Comparison of ENCODE assay signal across 7 cellular contexts in the genomic region with DNA sequence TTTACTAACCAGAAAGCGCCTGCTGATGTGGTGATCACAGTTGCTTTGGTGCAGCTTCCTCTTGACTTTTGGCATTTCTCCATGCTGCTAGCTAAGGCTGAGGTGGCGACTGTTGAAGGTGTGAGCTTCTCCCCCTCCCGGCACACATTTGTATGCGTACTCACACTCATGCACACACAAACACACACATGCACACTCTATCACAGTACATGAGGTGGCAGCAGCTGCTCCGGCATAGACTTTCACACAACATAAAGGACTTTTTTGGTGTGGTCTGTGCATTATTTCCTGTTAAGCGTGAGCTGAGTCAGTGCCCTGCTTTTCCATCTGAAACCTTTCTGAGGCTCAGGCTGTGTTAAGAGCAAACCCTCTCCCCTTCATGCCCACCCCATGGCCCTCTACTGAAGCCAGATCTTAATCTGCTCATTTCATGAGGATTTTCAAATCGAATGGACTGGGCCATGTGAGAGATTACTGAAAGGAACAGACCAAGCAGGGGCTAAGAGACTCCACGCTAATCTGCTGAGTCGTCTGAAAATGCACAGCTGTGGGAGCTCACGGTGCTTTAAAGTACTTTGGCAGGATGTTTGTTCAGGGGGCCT. TPM values are rescaled to one million over a fixed set of nuclear protein-coding genes. Genes with fewer than 3 reads are reported as not detected.
DNase-seq lines count a peak whose midpoint lies in the region; ATAC-seq, FAIRE-seq and TF ChIP-seq lines count a peak whose summit lies in the region.
"Not testable (repeated sequence)": the region's sequence is repeated elsewhere in the genome, so short reads cannot be mapped to it uniquely, and the experiment has no call there.

No MANE protein-coding gene starts in this region.

- intact Hi-C loops in GM12878 (cut with micrococcal nuclease; ENCODE audit: unreplicated experiment); heart right ventricle (cut with DNase I); sigmoid colon (cut with DNase I): not testable (repeated sequence)

- H3K9me3 Mint-ChIP-seq in mesothelial cell of epicardium: not testable (repeated sequence)

- SMC1A ChIA-PET in GM12878 (lab: Charles Lee; ENCODE audit: uncharacterized antibody, unreplicated experiment): not testable (repeated sequence)

- H3K4me2 ChIP-seq in GM12878 (ENCODE audit: control insufficient read depth, insufficient read depth): not testable (repeated sequence)

- in situ Hi-C loops in GM12878 (cut with MboI): loop anchor here (25.0 kb wide), 1 partner anchor 195 kb away; no protein-coding TSS in a partner anchor

- RAD21 ChIA-PET in GM12878 (lab: Charles Lee; ENCODE audit: unreplicated experiment): not testable (repeated sequence)

- H3K27ac Mint-ChIP-seq in mesothelial cell of epicardium: peak overlapping the region; percentile 17

- not testable (repeated sequence) for H3K27ac ChIP-seq in GM12878 (ENCODE audit: control insufficient read depth, insufficient read depth)
- H3K27ac ChIP-seq in heart right ventricle (peak overlapping the region in 2 of 10 donors; percentile 22 to 51), sigmoid colon (peak overlapping the region; percentile 55 to 79 (median 68))

- H3K27me3 ChIP-seq in GM12878 (replicated peaks in 1 of 2; ENCODE audit: control insufficient read depth in 2 of 2, insufficient read depth in 2 of 2, low read length in 1 of 2); heart right ventricle; sigmoid colon: not testable (repeated sequence)

- not testable (repeated sequence) for H3K9me3 ChIP-seq in GM12878 (replicated peaks; ENCODE audit: control insufficient read depth, insufficient read depth, low read length); heart right ventricle; sigmoid colon

- not testable (repeated sequence) for H2AFZ ChIP-seq in GM12878 (ENCODE audit: control insufficient read depth, low read depth, low read length)

- DNase-seq in GM12878 (ENCODE audit: low read depth, low spot score); heart right ventricle; mesothelial cell of epicardium (ENCODE audit: low spot score in 2 of 2, unreplicated experiment in 2 of 2); sigmoid colon: not testable (repeated sequence)

- not testable (repeated sequence) for H3K9ac ChIP-seq in GM12878 (ENCODE audit: control insufficient read depth, insufficient read depth, low read length)

- not testable (repeated sequence) for TF ChIP-seq CTCF in GM12878 (IDR thresholded peaks at IDR 0.05 in 2 of 3, conservative IDR thresholded peaks at IDR 0.05 in 1 of 3; ENCODE audit: control insufficient read depth in 2 of 3, extremely low read depth in 1 of 3, insufficient read depth in 1 of 3, low read depth in 3 of 3, low read length in 3 of 3); heart right ventricle (IDR thresholded peaks at IDR 0.05); mesothelial cell of epicardium (IDR thresholded peaks at IDR 0.05; ENCODE audit: unreplicated experiment); sigmoid colon (IDR thresholded peaks at IDR 0.05)

- TF ChIP-seq EP300 in GM12878 (IDR thresholded peaks at IDR 0.05; ENCODE audit: borderline replicate concordance in 1 of 2, control insufficient read depth in 1 of 2, low read depth in 2 of 2, low read length in 2 of 2); sigmoid colon (IDR thresholded peaks at IDR 0.05): not testable (repeated sequence)

- BruUV-seq in GM12878 (replicated peaks; lab: Mats Ljungman, UMichigan): not testable (repeated sequence)

- not testable (repeated sequence) for H4K20me1 ChIP-seq in GM12878 (ENCODE audit: control insufficient read depth, insufficient read depth)

- H3K4me1 Mint-ChIP-seq in mesothelial cell of epicardium: not testable (repeated sequence)

- ATAC-seq in GM18909 (IDR thresholded peaks at IDR 0.05; ENCODE audit: poor library complexity, unreplicated experiment) (peak; percentile 58), HG03469 (IDR thresholded peaks at IDR 0.05; ENCODE audit: unreplicated experiment) (peak; percentile 38), GM12878 (peak; percentile 69), heart right ventricle (peak; percentile 70 to 91 (median 83))
- ATAC-seq in activated CD4-positive, CD25-positive, alpha-beta regulatory T cell treated with anti-CD3 and anti-CD28 coated beads, Interleukin-2, amount 50 U/mL, for 24 hours: peak; percentile 43 to 60

- TF ChIP-seq POLR2A in GM12878 (IDR thresholded peaks at IDR 0.05; ENCODE audit: low read depth, low read length); sigmoid colon (IDR thresholded peaks at IDR 0.05): not testable (repeated sequence)

- CTCF ChIA-PET in GM12878 (lab: Yijun Ruan, JAX): not testable (repeated sequence)

- H3K4me1 ChIP-seq in GM12878 (ENCODE audit: control insufficient read depth, insufficient read depth, low read length): not testable (repeated sequence)
- H3K4me1 ChIP-seq in heart right ventricle (peaks cover 0 to 14% (median 6%) of the 10 kb centered on the region in 9 donors), sigmoid colon (peaks cover 0 to 13% (median 6%) of the 10 kb centered on the region in 4 donors)

- not testable (repeated sequence) for FAIRE-seq in GM12878 (lab: Jason Lieb, UNC)

- H3K36me3 ChIP-seq in GM12878 (ENCODE audit: control insufficient read depth in 2 of 2, insufficient read depth in 2 of 2, low read length in 1 of 2): not testable (repeated sequence)
- H3K36me3 ChIP-seq in heart right ventricle (peaks cover 0 to 21% (median 0%) of the 10 kb centered on the region in 9 donors), sigmoid colon (peaks cover 0 to 13% (median 2%) of the 10 kb centered on the region in 4 donors)

- TF ChIP-seq RAD21 in GM12878 (IDR thresholded peaks at IDR 0.05; ENCODE audit: insufficient read depth, low read depth, low read length): not testable (repeated sequence)

- not testable (repeated sequence) for H3K79me2 ChIP-seq in GM12878 (ENCODE audit: control insufficient read depth, insufficient read depth, low read length)

- not testable (repeated sequence) for H3K4me3 Mint-ChIP-seq in mesothelial cell of epicardium

- peaks cover 30% of the 10 kb centered on the region for H3K27me3 Mint-ChIP-seq in mesothelial cell of epicardium (ENCODE audit: low read depth)

- POLR2A ChIA-PET in GM12878 (lab: Charles Lee): not testable (repeated sequence)

- not testable (repeated sequence) for H3K4me3 ChIP-seq in GM12878
- H3K4me3 ChIP-seq in heart right ventricle (peak overlapping the region in 1 of 10 donors; percentile 24), sigmoid colon (peak overlapping the region in 1 of 4 donors; percentile 19)

- not testable (repeated sequence) for H3K36me3 Mint-ChIP-seq in mesothelial cell of epicardium

- WGBS in GM12878 (ENCODE audit: insufficient coverage, insufficient replicate concordance, low lambda C conversion rate, missing lambda C conversion rate): 7% methylated on average over 10 of the region's 10 CpGs
- 12 to 14% methylated on average over 9 of the region's 10 CpGs for WGBS in heart right ventricle, 2 donors
- 14 to 17% methylated on average over 9 to 10 of the region's 10 CpGs for WGBS in sigmoid colon, 2 donors

RNA-seq across cellular contexts. Expression of gene PGM5, which starts 10.6 kb away (rescaled TPM):
- 5.2 and 5.9 TPM in 2 replicates for total RNA-seq in GM12878 (2013; cell fraction: nucleolus; rRNA removed)
- total RNA-seq in GM12878 (2014; rRNA removed): not detected in 2 replicates
- not detected in 2 replicates for total RNA-seq in GM12878 (2014; rRNA removed; fragmentation: Illumina TruSeq; extraction: Trizol)
- total RNA-seq in GM12878 (2021): 0.19 and 0.28 TPM in 2 replicates
- not detected for polyA plus RNA-seq in GM12878 (2011; ENCODE audit: low read depth)
- 0.73 and 1.1 TPM in 2 replicates for polyA plus RNA-seq in GM12878 (2011; rRNA removed)
- polyA plus RNA-seq in GM12878 (2011; cell fraction: cytosol; rRNA removed): 0.13 and 0.33 TPM in 2 replicates
- 1.2 and 1.8 TPM in 2 replicates for polyA plus RNA-seq in GM12878 (2011; cell fraction: nucleus; rRNA removed)
- polyA plus RNA-seq in GM12878 (2012): not detected in 2 replicates
- polyA plus RNA-seq in GM12878 (2014; fragmentation: Illumina TruSeq; extraction: Trizol): not detected in 2 replicates
- polyA plus RNA-seq in GM12878 (2014; fragmentation: Nextera tagmentation; extraction: Ambion mirVana): not detected
- polyA plus RNA-seq in GM12878 (2014; rRNA removed): not detected in 2 replicates
- not detected for polyA plus RNA-seq in GM12878 (2016; fragmentation: Nextera tagmentation; extraction: Ambion mirVana)
- 2.1 and 2.4 TPM in 2 replicates for polyA minus RNA-seq in GM12878 (2011; rRNA and poly(A)+ RNA removed)
- not detected in 2 replicates for polyA minus RNA-seq in GM12878 (2011; cell fraction: cytosol; rRNA and poly(A)+ RNA removed)
- 3.9 and 6.3 TPM in 2 replicates for polyA minus RNA-seq in GM12878 (2011; cell fraction: nucleus; rRNA and poly(A)+ RNA removed)
- total RNA-seq in heart right ventricle: 100 to 1,000 TPM; 133 to 245 (median 181) TPM
- polyA plus RNA-seq in heart right ventricle: 10 to 100 TPM; 26.8 to 58.1 TPM
- 8.5 to 9.8 TPM (median 8.5 TPM) in 3 replicates for total RNA-seq in mesothelial cell of epicardium
- 100 to 1,000 TPM; 547 to 670 (median 639) TPM for total RNA-seq in sigmoid colon
- polyA plus RNA-seq in sigmoid colon: 10 to 100 TPM in 2 of 3 donors, 1 to 10 TPM in 1; 3.9 to 20.6 (median 14.4) TPM

Comparison
In these comparisons a context has a peak if more than half of its experiments do, and no peak if none do; other contexts are left out.
1. RNA of gene PGM5, which starts 10.6 kb away (total RNA-seq): 547 to 670 TPM in sigmoid colon and 133 to 245 TPM in heart right ventricle; 8.5 to 9.8 TPM in mesothelial cell of epicardium and 0.19 to 5.9 TPM in GM12878; every median in the first group is over 10 times any median in the second.
2. Peak in every context shown above with its lines, with median percentiles within 50 percentile points of each other: ATAC-seq.